ENCODE assay signal across 8 cellular contexts in genomic region chr3:100401674-100402036, GRCh38. TPM values are rescaled to one million over a fixed set of nuclear protein-coding genes. Genes with fewer than 3 reads are reported as not detected.
DNase-seq lines count a peak whose midpoint lies in the region; ATAC-seq, FAIRE-seq and TF ChIP-seq lines count a peak whose summit lies in the region.

No MANE protein-coding gene starts in this region.

- H3K4me3 ChIP-seq in AG04449 (ENCODE audit: low read depth, low read length) (peak overlapping the region; percentile 84), adipocyte (ENCODE audit: low read length) (peak overlapping the region; percentile 94), iPS DF 6.9 (ENCODE audit: low read length) (peak overlapping the region; percentile 50; the same call in 1 of the 2 replicates), small intestine (ENCODE audit: low read depth in 1 of 2, low read length in 2 of 2) (peak overlapping the region; percentile 85 to 97)

- H3K27ac ChIP-seq in iPS DF 6.9 (ENCODE audit: low read length) (no peak overlapping the region), small intestine (ENCODE audit: low read depth in 1 of 2, low read length in 1 of 2) (peak overlapping the region; percentile 60 to 98)

- CTCF ChIA-PET in AG04449 (lab: Yijun Ruan, JAX), result interaction anchor here (0.9 to 2.0 kb wide), 7 partner anchors 11 to 211 kb away, joined by 3 to 6 read pairs (median 4); partner anchors contain the start of gene NIT2

- H3K27me3 ChIP-seq in adipocyte (replicated peaks; ENCODE audit: control insufficient read depth, insufficient read depth, low read length) (no peaks in the 10 kb centered on the region), iPS DF 6.9 (ENCODE audit: control insufficient read depth, insufficient read depth, low read length) (no peaks in the 10 kb centered on the region), small intestine (ENCODE audit: control insufficient read depth in 2 of 2, insufficient read depth in 2 of 2, low read length in 2 of 2) (no peaks in the 10 kb centered on the region)

- DNase-seq in AG04449 (ENCODE audit: low read depth, low spot score) (no peak), RPMI7951 (ENCODE audit: low read depth) (peak; percentile 58), adipocyte (ENCODE audit: low read depth) (peak; percentile 68), iPS DF 6.9 (ENCODE audit: low read depth, low spot score) (no peak), small intestine (no peak), LoVo (ENCODE audit: low spot score) (no peak)

- H3K36me3 ChIP-seq in adipocyte (ENCODE audit: control insufficient read depth, insufficient read depth, low read length, severe bottlenecking) (no peaks in the 10 kb centered on the region), iPS DF 6.9 (ENCODE audit: control insufficient read depth, insufficient read depth, low read length) (no peaks in the 10 kb centered on the region; the same call in 1 of the 2 replicates), small intestine (ENCODE audit: control insufficient read depth in 2 of 2, insufficient read depth in 2 of 2, low read length in 2 of 2) (no peaks in the 10 kb centered on the region)

- WGBS in iPS DF 6.9 (ENCODE audit: insufficient coverage, insufficient read length), result no CpG with 5 or more reads among the region's 23 CpGs
- 0% methylated on average over 23 of the region's 23 CpGs for WGBS in small intestine, 3 donors

- H3K9ac ChIP-seq in adipocyte (ENCODE audit: low read length), result peak overlapping the region; percentile 97

- H3K4me1 ChIP-seq in adipocyte (ENCODE audit: control insufficient read depth, insufficient read depth, low read length), result peaks cover 33% of the 10 kb centered on the region
- H3K4me1 ChIP-seq in iPS DF 6.9 (ENCODE audit: control insufficient read depth, insufficient read depth, low read length), result peaks cover 2% of the 10 kb centered on the region
- peaks cover 0 to 16% of the 10 kb centered on the region in 2 donors for H3K4me1 ChIP-seq in small intestine (ENCODE audit: control insufficient read depth in 2 of 2, insufficient read depth in 1 of 2, low read depth in 1 of 2, low read length in 1 of 2)

- POLR2A ChIA-PET in AG04449 (lab: Yijun Ruan, JAX), result interaction anchor here (0.5 to 1.5 kb wide), 8 partner anchors 26 to 132 kb away, joined by 3 to 5 read pairs (median 3); partner anchors contain the start of genes NIT2 and TMEM45A

- no peak for TF ChIP-seq CTCF in AG04449 (IDR thresholded peaks at IDR 0.05; ENCODE audit: insufficient read depth, low read length, missing control alignments)

- H3K9me3 ChIP-seq in adipocyte (ENCODE audit: control insufficient read depth, low read length), result no peaks in the 10 kb centered on the region
- H3K9me3 ChIP-seq in iPS DF 6.9 (ENCODE audit: control insufficient read depth, insufficient read depth, low read length), result no peaks in the 10 kb centered on the region
- H3K9me3 ChIP-seq in small intestine (ENCODE audit: control insufficient read depth, low read depth), result no peaks in the 10 kb centered on the region

- FAIRE-seq in small intestine (lab: Jason Lieb, UNC), result no peak

- ATAC-seq in GM18520 (IDR thresholded peaks at IDR 0.05; ENCODE audit: unreplicated experiment) (peak; percentile 9), HG03095 (IDR thresholded peaks at IDR 0.05; ENCODE audit: unreplicated experiment) (peak; percentile 9)

RNA-seq across cellular contexts. Expression of gene LNP1, which starts 0.3 kb away (rescaled TPM):
- 6.5 and 10.0 TPM in 2 replicates for total RNA-seq in RPMI7951 (2014; rRNA removed; shearing (Covaris generic))
- polyA plus RNA-seq in small intestine, result 1 to 10 TPM in 1 of 3 donors, not detected in 2; 1.8 TPM

RNA-seq across cellular contexts. Expression of gene TOMM70, which starts 0.8 kb away (rescaled TPM):
- total RNA-seq in RPMI7951 (2014; rRNA removed; shearing (Covaris generic)), result 77.4 and 81.5 TPM in 2 replicates
- 10 to 100 TPM; 16.2 to 34.9 (median 17.2) TPM for polyA plus RNA-seq in small intestine

Comparison
In these comparisons a context has a peak if more than half of its experiments do, and no peak if none do; other contexts are left out.
1. DNase-seq: peak in RPMI7951 (single experiment) and adipocyte (single experiment); none in AG04449 (single experiment), iPS DF 6.9 (single experiment), small intestine (single experiment) and LoVo (single experiment).
2. Peak in every context shown above with its lines, with median percentiles within 50 percentile points of each other: H3K4me3 ChIP-seq.